In the genomic region with DNA sequence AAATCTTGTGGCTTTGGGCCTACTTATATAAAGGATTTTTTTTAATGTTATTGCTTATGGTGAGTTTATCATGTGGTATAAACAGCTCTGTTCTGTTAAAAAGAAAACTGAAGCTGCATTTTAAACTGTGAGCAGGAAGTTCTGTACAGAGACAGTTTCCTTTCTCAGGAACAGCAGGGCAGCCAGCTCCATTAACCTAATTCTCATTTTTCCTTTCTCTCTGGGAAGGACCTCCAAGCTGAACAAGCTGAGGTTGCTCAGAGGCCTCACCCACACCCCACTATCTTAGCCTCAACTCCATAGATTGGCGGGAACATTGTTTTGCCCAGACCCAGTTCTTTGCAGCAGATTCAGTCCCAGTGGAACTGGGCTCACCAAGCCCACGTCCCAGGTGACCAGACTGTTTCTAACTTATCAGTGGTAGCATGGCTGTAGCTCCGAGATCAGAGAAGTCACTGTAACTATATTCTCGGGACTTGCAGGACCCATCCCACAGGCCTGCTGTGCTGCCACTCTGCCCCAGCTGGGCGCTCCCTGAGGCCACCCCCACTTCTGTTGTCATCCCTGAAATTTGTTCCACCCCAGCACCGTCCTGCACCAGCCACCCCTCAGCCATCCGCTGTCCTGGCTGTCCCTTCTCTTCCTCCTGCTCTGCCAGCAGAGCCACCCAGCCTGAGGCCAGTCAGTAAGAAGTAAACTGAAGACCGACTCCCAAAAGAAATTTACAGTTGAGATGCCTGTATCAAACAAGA, we compare ENCODE assay signal across 8 cellular contexts. TPM values are rescaled to one million over a fixed set of nuclear protein-coding genes. Genes with fewer than 3 reads are reported as not detected.
DNase-seq lines count a peak whose midpoint lies in the region; ATAC-seq and TF ChIP-seq lines count a peak whose summit lies in the region.

No MANE protein-coding gene starts in this region.

- no peak overlapping the region for H3K4me3 Mint-ChIP-seq in stimulated activated naive CD8-positive, alpha-beta T cell treated with anti-CD3 and anti-CD28 coated beads, Interleukin-15, Interleukin-2, amounts not matched to agents 100 ng/mL and 50 ng/mL, for 24 hours
- no peak overlapping the region for H3K4me3 Mint-ChIP-seq in glutamatergic neuron (ENCODE audit: unreplicated experiment)

- peaks cover 16 to 37% of the 10 kb centered on the region in 2 donors for H3K4me1 ChIP-seq in muscle layer of duodenum (ENCODE audit: control insufficient read depth in 1 of 2, insufficient read depth in 2 of 2, low read length in 2 of 2)

- peaks cover 24% of the 10 kb centered on the region for H3K4me1 Mint-ChIP-seq in stimulated activated naive CD8-positive, alpha-beta T cell treated with anti-CD3 and anti-CD28 coated beads, Interleukin-15, Interleukin-2, amounts not matched to agents 100 ng/mL and 50 ng/mL, for 24 hours (ENCODE audit: low read depth)
- H3K4me1 Mint-ChIP-seq in glutamatergic neuron (ENCODE audit: low read depth, unreplicated experiment), result no peaks in the 10 kb centered on the region

- no peaks in the 10 kb centered on the region for H3K9me3 ChIP-seq in muscle layer of duodenum (ENCODE audit: control insufficient read depth in 1 of 2, low read length in 2 of 2)

- peak overlapping the region; percentile 24 for H3K27ac Mint-ChIP-seq in stimulated activated naive CD8-positive, alpha-beta T cell treated with anti-CD3 and anti-CD28 coated beads, Interleukin-15, Interleukin-2, amounts not matched to agents 100 ng/mL and 50 ng/mL, for 24 hours
- no peak overlapping the region for H3K27ac Mint-ChIP-seq in glutamatergic neuron (ENCODE audit: unreplicated experiment)

- DNase-seq in stimulated activated naive CD8-positive, alpha-beta T cell treated with anti-CD3 and anti-CD28 coated beads, Interleukin-15, Interleukin-2, amounts not matched to agents 100 U/mL and 50 U/mL, for 24 hours, result no peak
- DNase-seq in glutamatergic neuron, result no peak
- no peak for DNase-seq in SW480 (ENCODE audit: low spot score)
- no peak for DNase-seq in HuH-7.5 (ENCODE audit: low spot score)

- H3K27me3 ChIP-seq in muscle layer of duodenum (ENCODE audit: low read depth, low read length), result no peaks in the 10 kb centered on the region

- H3K27ac ChIP-seq in cingulate gyrus (ENCODE audit: low read depth, low read length) (peak overlapping the region; percentile 89), muscle layer of duodenum (ENCODE audit: low read length) (peak overlapping the region; percentile 16)

- no peaks in the 10 kb centered on the region for H3K27me3 Mint-ChIP-seq in stimulated activated naive CD8-positive, alpha-beta T cell treated with anti-CD3 and anti-CD28 coated beads, Interleukin-15, Interleukin-2, amounts not matched to agents 100 ng/mL and 50 ng/mL, for 24 hours
- H3K27me3 Mint-ChIP-seq in glutamatergic neuron (ENCODE audit: unreplicated experiment), result peaks cover 2% of the 10 kb centered on the region

- H3K36me3 ChIP-seq in muscle layer of duodenum (ENCODE audit: control insufficient read depth in 1 of 2, insufficient read depth in 2 of 2, low read length in 2 of 2), result no peaks in the 10 kb centered on the region

- H3K9me3 Mint-ChIP-seq in stimulated activated naive CD8-positive, alpha-beta T cell treated with anti-CD3 and anti-CD28 coated beads, Interleukin-15, Interleukin-2, amounts not matched to agents 100 ng/mL and 50 ng/mL, for 24 hours, result no peaks in the 10 kb centered on the region
- no peaks in the 10 kb centered on the region for H3K9me3 Mint-ChIP-seq in glutamatergic neuron (ENCODE audit: unreplicated experiment)

- H3K4me3 ChIP-seq in muscle layer of duodenum (ENCODE audit: low read depth in 1 of 2, low read length in 2 of 2), result no peak overlapping the region

- ATAC-seq in stimulated activated naive CD8-positive, alpha-beta T cell treated with anti-CD3 and anti-CD28 coated beads, Interleukin-15, Interleukin-2, amounts not matched to agents 100 U/mL and 50 U/mL, for 24 hours, result no peak
- no peak for ATAC-seq in HG02610 (IDR thresholded peaks at IDR 0.05; ENCODE audit: unreplicated experiment)

- TF ChIP-seq CTCF in glutamatergic neuron (IDR thresholded peaks at IDR 0.05; ENCODE audit: partially characterized antibody, unreplicated experiment), result no peak

- H3K36me3 Mint-ChIP-seq in stimulated activated naive CD8-positive, alpha-beta T cell treated with anti-CD3 and anti-CD28 coated beads, Interleukin-15, Interleukin-2, amounts not matched to agents 100 ng/mL and 50 ng/mL, for 24 hours (ENCODE audit: low read depth), result no peaks in the 10 kb centered on the region
- no peaks in the 10 kb centered on the region for H3K36me3 Mint-ChIP-seq in glutamatergic neuron (ENCODE audit: unreplicated experiment)

RNA-seq across cellular contexts. Expression of a gene that starts 33.2 kb away (rescaled TPM):
- 3.2 TPM for total RNA-seq in glutamatergic neuron (ENCODE audit: unreplicated experiment)
